ENCODE assay signal across 11 cellular contexts in genomic region chr4:91502365-91502764, GRCh38.
DNase-seq lines count a peak whose midpoint lies in the region; TF ChIP-seq lines count a peak whose summit lies in the region.
"Had no signal": no experiment of that assay in that cellular context is flagged by ENCODE, and none has a peak within 500 bp of the region (broad histone marks: within the 10 kb centered on the region; RNA-seq: fewer than 3 reads in every experiment).

No MANE protein-coding gene starts in this region.

- H3K4me2 ChIP-seq in Karpas-422 (ENCODE audit: low read depth, low read length, poor library complexity, severe bottlenecking) (no peak overlapping the region), mammary epithelial cell (ENCODE audit: insufficient read depth, low read depth, low read length) (no peak overlapping the region)
- H3K4me2 ChIP-seq: A549 had no signal

- dilution Hi-C loops in mammary epithelial cell (cut with HindIII; ENCODE audit: low sequenced_read_pairs), result no loop called here

- peaks cover 9% of the 10 kb centered on the region for H3K4me1 ChIP-seq in Karpas-422 (ENCODE audit: low read length)
- H3K4me1 ChIP-seq in mammary epithelial cell (ENCODE audit: insufficient read depth, low read length), result no peaks in the 10 kb centered on the region
- H3K4me1 ChIP-seq: A549, sigmoid colon, tibial nerve had no signal

- H3K36me3 ChIP-seq in Karpas-422 (ENCODE audit: insufficient read depth, low read length) (no peaks in the 10 kb centered on the region), mammary epithelial cell (ENCODE audit: insufficient read depth, low read length) (no peaks in the 10 kb centered on the region)
- H3K36me3 ChIP-seq: sigmoid colon, tibial nerve had no signal

- H4K20me1 ChIP-seq in Karpas-422 (ENCODE audit: insufficient read depth, low read depth, low read length) (no peaks in the 10 kb centered on the region), mammary epithelial cell (ENCODE audit: insufficient read depth, low read length) (no peaks in the 10 kb centered on the region)

- H3K4me3 Mint-ChIP-seq in neural crest cell, result no peak overlapping the region

- H3K27ac Mint-ChIP-seq in neural crest cell (ENCODE audit: unreplicated experiment), result no peak overlapping the region

- H3K9me3 ChIP-seq in Karpas-422 (ENCODE audit: low read length) (peaks cover 8% of the 10 kb centered on the region; the same call in 1 of the 2 replicates), mammary epithelial cell (replicated peaks; ENCODE audit: insufficient read depth, low read length) (no peaks in the 10 kb centered on the region)
- H3K9me3 ChIP-seq: A549, sigmoid colon had no signal

- H3K4me3 ChIP-seq in Karpas-422 (ENCODE audit: low read length) (no peak overlapping the region), mammary epithelial cell (replicated peaks in 1 of 3; ENCODE audit: insufficient read depth in 1 of 3, low read depth in 2 of 3, low read length in 3 of 3) (no peak overlapping the region)
- H3K4me3 ChIP-seq: A549, sigmoid colon, tibial nerve had no signal

- H3K9me3 Mint-ChIP-seq in neural crest cell, result no peaks in the 10 kb centered on the region

- intact Hi-C loops in mammary epithelial cell (cut with micrococcal nuclease), result loop anchor here (5.0 kb wide), 2 partner anchors 390 to 1085 kb away; no protein-coding TSS in a partner anchor

- BruUV-seq in mammary epithelial cell (replicated peaks; lab: Mats Ljungman, UMichigan), result no TSS peak

- no peaks in the 10 kb centered on the region for H3K4me1 Mint-ChIP-seq in neural crest cell

- H3K27ac ChIP-seq in Karpas-422 (ENCODE audit: low read length) (no peak overlapping the region), mammary epithelial cell (ENCODE audit: insufficient read depth, low read depth, low read length) (no peak overlapping the region)
- H3K27ac ChIP-seq: A549, sigmoid colon, tibial nerve had no signal

- H3K36me3 Mint-ChIP-seq in neural crest cell (ENCODE audit: low read depth), result no peaks in the 10 kb centered on the region

- no peaks in the 10 kb centered on the region for H3K27me3 Mint-ChIP-seq in neural crest cell (ENCODE audit: low read depth)

- H3K79me2 ChIP-seq in Karpas-422 (ENCODE audit: low read length), result no peaks in the 10 kb centered on the region
- H3K79me2 ChIP-seq in mammary epithelial cell (ENCODE audit: insufficient read depth, low read length), result no peaks in the 10 kb centered on the region

- CTCF ChIA-PET in mammary epithelial cell (lab: Charles Lee; ENCODE audit: low non-redundant PET), result no interaction called here

- peak; percentile 10 to 38 for TF ChIP-seq CTCF in mammary epithelial cell (conservative IDR thresholded peaks at IDR 0.05 in 1 of 2, IDR thresholded peaks at IDR 0.05 in 1 of 2; ENCODE audit: extremely low read depth in 1 of 2, insufficient read depth in 1 of 2, low read depth in 1 of 2, low read length in 2 of 2)
- peak; percentile 56 for TF ChIP-seq CTCF in neural crest cell (conservative IDR thresholded peaks at IDR 0.05)

- DNase-seq in NCI-H1436 (lab: John Stamatoyannopoulos, UW) (peak; percentile 20), NCI-H1436 treated with DMSO at 0.1 percent for 48 hours (lab: John Stamatoyannopoulos, UW) (no peak), Karpas-422 (peak; percentile 74), mammary epithelial cell (no peak), neural crest cell (ENCODE audit: low read depth, low spot score) (no peak), erythroblast (lab: John Stamatoyannopoulos, UW) (no peak), GM03348 (ENCODE audit: low spot score) (no peak)
- no peak for DNase-seq in activated effector memory CD4-positive, alpha-beta T cell treated with Interleukin-2 at 50 U/mL for 16 hours
- DNase-seq: sigmoid colon had no signal

- H2AFZ ChIP-seq in Karpas-422 (ENCODE audit: low read length) (no peak overlapping the region), mammary epithelial cell (ENCODE audit: low read depth, low read length) (no peak overlapping the region)

- H3K9ac ChIP-seq in Karpas-422 (ENCODE audit: low read length) (no peak overlapping the region), mammary epithelial cell (ENCODE audit: insufficient read depth, low read length) (no peak overlapping the region)

- in situ Hi-C loops in mammary epithelial cell (cut with MboI; ENCODE audit: low sequenced_read_pairs in 2 of 2), result no loop called here

- H3K27me3 ChIP-seq in Karpas-422 (ENCODE audit: low read length) (no peaks in the 10 kb centered on the region), mammary epithelial cell (ENCODE audit: insufficient read depth, low read length) (no peaks in the 10 kb centered on the region)
- H3K27me3 ChIP-seq: sigmoid colon, tibial nerve had no signal

- TF ChIP-seq POLR2A in erythroblast (IDR thresholded peaks at IDR 0.05; ENCODE audit: low read length), result no peak

- H3K9me2 ChIP-seq in Karpas-422 (replicated peaks; ENCODE audit: insufficient read depth, low read length), result no peaks in the 10 kb centered on the region

Comparison
In these comparisons a context has a peak if more than half of its experiments do, and no peak if none do; other contexts are left out.
1. DNase-seq: peak in NCI-H1436 (single experiment) and Karpas-422 (single experiment); none in NCI-H1436 treated with DMSO at 0.1 percent for 48 hours (single experiment), mammary epithelial cell (single experiment), neural crest cell (single experiment), erythroblast (0 of 2), GM03348 (single experiment) and activated effector memory CD4-positive, alpha-beta T cell treated with Interleukin-2 at 50 U/mL for 16 hours (single experiment).